Comparison of ENCODE assay signal across 2 cellular contexts in the genomic region with DNA sequence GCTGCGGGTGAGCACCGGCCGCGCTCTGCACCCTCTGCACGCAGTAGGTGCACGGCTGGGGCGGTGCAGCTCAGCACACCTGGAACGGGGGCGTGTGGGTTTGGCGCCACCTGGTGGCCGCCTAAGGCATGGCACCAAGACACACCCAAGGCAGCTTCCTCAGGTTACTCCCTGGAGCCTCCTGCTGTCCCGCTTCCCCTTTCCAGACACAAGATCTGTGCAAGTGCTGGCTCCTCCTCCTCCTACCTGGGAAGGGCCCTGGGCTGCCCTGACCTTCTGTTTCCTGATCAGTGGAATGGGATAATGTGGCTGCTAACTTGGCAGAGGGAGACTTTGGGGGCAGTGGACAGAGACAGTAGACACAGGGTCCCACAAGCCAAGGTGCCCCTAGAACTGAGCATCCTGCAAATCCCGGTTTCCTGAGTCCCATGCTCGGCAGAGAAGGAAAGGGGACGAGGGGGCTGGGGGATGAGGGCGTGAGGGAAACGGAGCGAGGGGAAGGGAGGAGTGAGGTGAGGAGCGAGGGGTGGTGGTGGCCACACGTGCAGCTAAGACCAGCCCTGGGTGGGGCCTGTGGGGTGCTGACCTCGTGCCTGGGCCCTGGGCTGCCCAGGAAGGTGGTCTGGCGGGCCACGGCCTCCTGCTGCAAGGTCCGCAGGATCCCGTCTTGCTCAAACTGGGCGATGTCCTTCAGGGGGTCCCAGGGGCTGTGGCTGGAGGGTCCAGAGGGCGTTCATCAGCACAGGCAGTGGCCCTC.
TF ChIP-seq lines count a peak whose summit lies in the region.

No MANE protein-coding gene starts in this region.

TF ChIP-seq in A549, 52 proteins besides CTCF, POLR2A, EP300 and RAD21:
- TF ChIP-seq, protein P1, sequence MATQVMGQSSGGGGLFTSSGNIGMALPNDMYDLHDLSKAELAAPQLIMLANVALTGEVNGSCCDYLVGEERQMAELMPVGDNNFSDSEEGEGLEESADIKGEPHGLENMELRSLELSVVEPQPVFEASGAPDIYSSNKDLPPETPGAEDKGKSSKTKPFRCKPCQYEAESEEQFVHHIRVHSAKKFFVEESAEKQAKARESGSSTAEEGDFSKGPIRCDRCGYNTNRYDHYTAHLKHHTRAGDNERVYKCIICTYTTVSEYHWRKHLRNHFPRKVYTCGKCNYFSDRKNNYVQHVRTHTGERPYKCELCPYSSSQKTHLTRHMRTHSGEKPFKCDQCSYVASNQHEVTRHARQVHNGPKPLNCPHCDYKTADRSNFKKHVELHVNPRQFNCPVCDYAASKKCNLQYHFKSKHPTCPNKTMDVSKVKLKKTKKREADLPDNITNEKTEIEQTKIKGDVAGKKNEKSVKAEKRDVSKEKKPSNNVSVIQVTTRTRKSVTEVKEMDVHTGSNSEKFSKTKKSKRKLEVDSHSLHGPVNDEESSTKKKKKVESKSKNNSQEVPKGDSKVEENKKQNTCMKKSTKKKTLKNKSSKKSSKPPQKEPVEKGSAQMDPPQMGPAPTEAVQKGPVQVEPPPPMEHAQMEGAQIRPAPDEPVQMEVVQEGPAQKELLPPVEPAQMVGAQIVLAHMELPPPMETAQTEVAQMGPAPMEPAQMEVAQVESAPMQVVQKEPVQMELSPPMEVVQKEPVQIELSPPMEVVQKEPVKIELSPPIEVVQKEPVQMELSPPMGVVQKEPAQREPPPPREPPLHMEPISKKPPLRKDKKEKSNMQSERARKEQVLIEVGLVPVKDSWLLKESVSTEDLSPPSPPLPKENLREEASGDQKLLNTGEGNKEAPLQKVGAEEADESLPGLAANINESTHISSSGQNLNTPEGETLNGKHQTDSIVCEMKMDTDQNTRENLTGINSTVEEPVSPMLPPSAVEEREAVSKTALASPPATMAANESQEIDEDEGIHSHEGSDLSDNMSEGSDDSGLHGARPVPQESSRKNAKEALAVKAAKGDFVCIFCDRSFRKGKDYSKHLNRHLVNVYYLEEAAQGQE (IDR thresholded peaks at IDR 0.05), result no peak
- no peak for TF ChIP-seq RARB (CRISPR knock-in tag; IDR thresholded peaks at IDR 0.05)
- no peak for TF ChIP-seq ZFP36 (IDR thresholded peaks at IDR 0.05; ENCODE audit: borderline replicate concordance, partially characterized antibody)
- TF ChIP-seq HEYL (CRISPR knock-in tag; IDR thresholded peaks at IDR 0.05), result no peak
- TF ChIP-seq HOXA7 (CRISPR knock-in tag; IDR thresholded peaks at IDR 0.05), result no peak
- no peak for TF ChIP-seq CHD4 (IDR thresholded peaks at IDR 0.05; ENCODE audit: borderline replicate concordance)
- TF ChIP-seq, protein P2, sequence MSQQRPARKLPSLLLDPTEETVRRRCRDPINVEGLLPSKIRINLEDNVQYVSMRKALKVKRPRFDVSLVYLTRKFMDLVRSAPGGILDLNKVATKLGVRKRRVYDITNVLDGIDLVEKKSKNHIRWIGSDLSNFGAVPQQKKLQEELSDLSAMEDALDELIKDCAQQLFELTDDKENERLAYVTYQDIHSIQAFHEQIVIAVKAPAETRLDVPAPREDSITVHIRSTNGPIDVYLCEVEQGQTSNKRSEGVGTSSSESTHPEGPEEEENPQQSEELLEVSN (IDR thresholded peaks at IDR 0.05; ENCODE audit: borderline replicate concordance, low read depth), result no peak
- TF ChIP-seq RFX5 (IDR thresholded peaks at IDR 0.05), result no peak
- no peak for TF ChIP-seq NFE2L2 (conservative IDR thresholded peaks at IDR 0.05; ENCODE audit: low read length)
- 0 out of 2 replicates have a peak, but pooled peaks have one; percentile 52 for TF ChIP-seq MAZ (IDR thresholded peaks at IDR 0.05; ENCODE audit: borderline replicate concordance, low read depth, low read length)
- no peak for TF ChIP-seq HDAC2 (IDR thresholded peaks at IDR 0.05)
- peak; percentile 95 for TF ChIP-seq SMC3 (IDR thresholded peaks at IDR 0.05)
- TF ChIP-seq MAFK (IDR thresholded peaks at IDR 0.05; ENCODE audit: partially characterized antibody), result no peak
- TF ChIP-seq, protein P3, sequence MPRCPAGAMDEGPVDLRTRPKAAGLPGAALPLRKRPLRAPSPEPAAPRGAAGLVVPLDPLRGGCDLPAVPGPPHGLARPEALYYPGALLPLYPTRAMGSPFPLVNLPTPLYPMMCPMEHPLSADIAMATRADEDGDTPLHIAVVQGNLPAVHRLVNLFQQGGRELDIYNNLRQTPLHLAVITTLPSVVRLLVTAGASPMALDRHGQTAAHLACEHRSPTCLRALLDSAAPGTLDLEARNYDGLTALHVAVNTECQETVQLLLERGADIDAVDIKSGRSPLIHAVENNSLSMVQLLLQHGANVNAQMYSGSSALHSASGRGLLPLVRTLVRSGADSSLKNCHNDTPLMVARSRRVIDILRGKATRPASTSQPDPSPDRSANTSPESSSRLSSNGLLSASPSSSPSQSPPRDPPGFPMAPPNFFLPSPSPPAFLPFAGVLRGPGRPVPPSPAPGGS (IDR thresholded peaks at IDR 0.05), result no peak
- no peak for TF ChIP-seq EHF (CRISPR knock-in tag; IDR thresholded peaks at IDR 0.05)
- no peak for TF ChIP-seq GATA3 (IDR thresholded peaks at IDR 0.05; ENCODE audit: borderline replicate concordance)
- TF ChIP-seq, protein P4, sequence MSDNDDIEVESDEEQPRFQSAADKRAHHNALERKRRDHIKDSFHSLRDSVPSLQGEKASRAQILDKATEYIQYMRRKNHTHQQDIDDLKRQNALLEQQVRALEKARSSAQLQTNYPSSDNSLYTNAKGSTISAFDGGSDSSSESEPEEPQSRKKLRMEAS (IDR thresholded peaks at IDR 0.05), result peak; percentile 47; the same call in 1 of the 2 replicates
- TF ChIP-seq RCOR1 (IDR thresholded peaks at IDR 0.05; ENCODE audit: low read depth, low read length), result no peak
- TF ChIP-seq CBX2 (IDR thresholded peaks at IDR 0.05; ENCODE audit: borderline replicate concordance, low read depth), result no peak
- no peak for TF ChIP-seq CEBPB (IDR thresholded peaks at IDR 0.05)
- TF ChIP-seq NR3C1 (IDR thresholded peaks at IDR 0.05), result no peak
- TF ChIP-seq PHF8 (IDR thresholded peaks at IDR 0.05; ENCODE audit: borderline replicate concordance, low read depth), result no peak
- no peak for TF ChIP-seq ZSCAN20 (CRISPR knock-in tag; IDR thresholded peaks at IDR 0.05)

TF ChIP-seq in IMR-90, 13 proteins besides CTCF, POLR2A, EP300 and RAD21:
- TF ChIP-seq MXI1 (IDR thresholded peaks at IDR 0.05; ENCODE audit: borderline replicate concordance, low read depth, low read length) (no peak), NFE2L2 (IDR thresholded peaks at IDR 0.05; ENCODE audit: low read depth, low read length) (no peak), RCOR1 (IDR thresholded peaks at IDR 0.05; ENCODE audit: insufficient replicate concordance, low read length) (no peak), FOS (IDR thresholded peaks at IDR 0.05; ENCODE audit: low read depth, low read length) (no peak), CHD1 (IDR thresholded peaks at IDR 0.05; ENCODE audit: low read depth, low read length) (no peak), RFX5 (IDR thresholded peaks at IDR 0.05; ENCODE audit: low read depth, low read length) (no peak), SMC3 (IDR thresholded peaks at IDR 0.05; ENCODE audit: low read depth, low read length) (peak; percentile 90), BHLHE40 (IDR thresholded peaks at IDR 0.05; ENCODE audit: low read depth, low read length) (no peak), CEBPB (IDR thresholded peaks at IDR 0.05; ENCODE audit: low read depth, low read length) (no peak), MAFK (IDR thresholded peaks at IDR 0.05; ENCODE audit: low read depth, low read length) (no peak), MAZ (IDR thresholded peaks at IDR 0.05; ENCODE audit: borderline replicate concordance, low read depth, low read length) (peak; percentile 55; the same call in 1 of the 2 replicates)
- TF ChIP-seq, protein P5, sequence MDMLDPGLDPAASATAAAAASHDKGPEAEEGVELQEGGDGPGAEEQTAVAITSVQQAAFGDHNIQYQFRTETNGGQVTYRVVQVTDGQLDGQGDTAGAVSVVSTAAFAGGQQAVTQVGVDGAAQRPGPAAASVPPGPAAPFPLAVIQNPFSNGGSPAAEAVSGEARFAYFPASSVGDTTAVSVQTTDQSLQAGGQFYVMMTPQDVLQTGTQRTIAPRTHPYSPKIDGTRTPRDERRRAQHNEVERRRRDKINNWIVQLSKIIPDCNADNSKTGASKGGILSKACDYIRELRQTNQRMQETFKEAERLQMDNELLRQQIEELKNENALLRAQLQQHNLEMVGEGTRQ (IDR thresholded peaks at IDR 0.05; ENCODE audit: low read depth, low read length), result no peak
- TF ChIP-seq, protein P6, sequence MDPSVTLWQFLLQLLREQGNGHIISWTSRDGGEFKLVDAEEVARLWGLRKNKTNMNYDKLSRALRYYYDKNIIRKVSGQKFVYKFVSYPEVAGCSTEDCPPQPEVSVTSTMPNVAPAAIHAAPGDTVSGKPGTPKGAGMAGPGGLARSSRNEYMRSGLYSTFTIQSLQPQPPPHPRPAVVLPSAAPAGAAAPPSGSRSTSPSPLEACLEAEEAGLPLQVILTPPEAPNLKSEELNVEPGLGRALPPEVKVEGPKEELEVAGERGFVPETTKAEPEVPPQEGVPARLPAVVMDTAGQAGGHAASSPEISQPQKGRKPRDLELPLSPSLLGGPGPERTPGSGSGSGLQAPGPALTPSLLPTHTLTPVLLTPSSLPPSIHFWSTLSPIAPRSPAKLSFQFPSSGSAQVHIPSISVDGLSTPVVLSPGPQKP (IDR thresholded peaks at IDR 0.05; ENCODE audit: borderline replicate concordance, low read depth, low read length), result no peak
